ENCODE assay signal across 8 cellular contexts in genomic region chr5:132456553-132457361, GRCh38. TPM values are rescaled to one million over a fixed set of nuclear protein-coding genes. Genes with fewer than 3 reads are reported as not detected.
DNase-seq lines count a peak whose midpoint lies in the region; ATAC-seq and TF ChIP-seq lines count a peak whose summit lies in the region.

No MANE protein-coding gene starts in this region.

- no peaks in the 10 kb centered on the region for H3K36me3 Mint-ChIP-seq in WTC11

- H3K9ac ChIP-seq in parathyroid adenoma: no peak overlapping the region

- ATAC-seq in WTC11: no peak

- H3K4me1 Mint-ChIP-seq in WTC11: peaks cover 33% of the 10 kb centered on the region

- H3K27ac ChIP-seq in HL-60 (replicated peaks) (peak overlapping the region; percentile 95), esophagus (ENCODE audit: low read depth in 2 of 2, low read length in 1 of 2) (peak overlapping the region; percentile 77 to 80), parathyroid adenoma (peak overlapping the region; percentile 40)

- H3K27me3 Mint-ChIP-seq in WTC11 (ENCODE audit: low read depth): no peaks in the 10 kb centered on the region

- H3K9me3 ChIP-seq in esophagus (ENCODE audit: control insufficient read depth in 2 of 2, insufficient read depth in 1 of 2, low read depth in 1 of 2, low read length in 1 of 2) (no peaks in the 10 kb centered on the region), parathyroid adenoma (ENCODE audit: control insufficient read depth, low read length) (no peaks in the 10 kb centered on the region)

- no peaks in the 10 kb centered on the region for H3K27me3 ChIP-seq in HL-60 (ENCODE audit: insufficient read depth, poor library complexity, severe bottlenecking)
- H3K27me3 ChIP-seq in esophagus (ENCODE audit: control insufficient read depth in 1 of 2, insufficient read depth in 2 of 2, low read length in 2 of 2): no peaks in the 10 kb centered on the region
- no peaks in the 10 kb centered on the region for H3K27me3 ChIP-seq in parathyroid adenoma (ENCODE audit: control insufficient read depth, insufficient read depth, low read length)

- H2AFZ ChIP-seq in parathyroid adenoma: no peak overlapping the region

- no peaks in the 10 kb centered on the region for H3K9me3 Mint-ChIP-seq in WTC11

- H3K4me3 Mint-ChIP-seq in WTC11: no peak overlapping the region

- no peak overlapping the region for H3K4me3 ChIP-seq in HL-60 (replicated peaks; ENCODE audit: insufficient read depth, low read length)
- H3K4me3 ChIP-seq in esophagus (ENCODE audit: low read depth in 1 of 2, low read length in 2 of 2): no peak overlapping the region
- H3K4me3 ChIP-seq in parathyroid adenoma (ENCODE audit: low read depth, low read length): no peak overlapping the region

- CTCF ChIA-PET in WTC11 (lab: Charles Lee): interaction anchor here (0.7 to 2.1 kb wide), 7 partner anchors 34 to 267 kb away, joined by 3 to 7 read pairs (median 4); partner anchors contain the start of gene IRF1

- WGBS in esophagus, 2 donors: 73 to 74% methylated on average over 9 of the region's 9 CpGs

- peaks cover 12 to 18% of the 10 kb centered on the region in 2 donors for H3K4me1 ChIP-seq in esophagus (ENCODE audit: control insufficient read depth in 2 of 2, insufficient read depth in 2 of 2, low read length in 1 of 2)
- H3K4me1 ChIP-seq in parathyroid adenoma: no peaks in the 10 kb centered on the region

- H3K79me2 ChIP-seq in parathyroid adenoma: peaks cover 6% of the 10 kb centered on the region

- DNase-seq in stimulated activated CD4-positive, alpha-beta T cell treated with anti-CD3 and anti-CD28 coated beads, Interleukin-4, amount 100 ng/mL, for 24 hours: peak; percentile 58
- no peak for DNase-seq in stimulated activated CD4-positive, alpha-beta T cell treated with anti-CD3 and anti-CD28 coated beads, Interleukin-4, amount 100 ng/mL, for 1 hour
- DNase-seq in HL-60 (ENCODE audit: low read depth in 1 of 2, low spot score in 1 of 2) (peak; percentile 40 to 81), cerebellar cortex (ENCODE audit: low spot score) (no peak), WTC11 (ENCODE audit: low spot score) (no peak)
- peak; percentile 62 for DNase-seq in activated CD4-positive, alpha-beta T cell treated with anti-CD3 and anti-CD28 coated beads, Interleukin-2, amount 50 U/mL, for 1 hour

- H3K4me2 ChIP-seq in parathyroid adenoma (ENCODE audit: low read length): no peak overlapping the region

- TF ChIP-seq CTCF in HL-60 (IDR thresholded peaks at IDR 0.05; ENCODE audit: insufficient read depth, low read length): no peak
- TF ChIP-seq CTCF in parathyroid adenoma (IDR thresholded peaks at IDR 0.05): no peak
- no peak for TF ChIP-seq CTCF in WTC11 (IDR thresholded peaks at IDR 0.05)

- no peak overlapping the region for H3K27ac Mint-ChIP-seq in WTC11

- POLR2A ChIA-PET in WTC11 (lab: Charles Lee): no interaction called here

- peaks cover 0 to 2% of the 10 kb centered on the region in 2 donors for H3K36me3 ChIP-seq in esophagus (ENCODE audit: control insufficient read depth in 2 of 2, insufficient read depth in 2 of 2, low read length in 1 of 2)
- no peaks in the 10 kb centered on the region for H3K36me3 ChIP-seq in parathyroid adenoma (ENCODE audit: control insufficient read depth, insufficient read depth, low read length)

TF ChIP-seq in WTC11, 78 proteins besides CTCF, POLR2A, EP300 and RAD21:
- no peak for TF ChIP-seq FOXJ3 (CRISPR knock-in tag; IDR thresholded peaks at IDR 0.05; ENCODE audit: borderline replicate concordance)
- no peak for TF ChIP-seq MYBL2 (CRISPR knock-in tag; IDR thresholded peaks at IDR 0.05)
- TF ChIP-seq TEAD1 (CRISPR knock-in tag; IDR thresholded peaks at IDR 0.05): no peak
- no peak for TF ChIP-seq NR1H2 (CRISPR knock-in tag; IDR thresholded peaks at IDR 0.05)
- no peak for TF ChIP-seq JAZF1 (CRISPR knock-in tag; IDR thresholded peaks at IDR 0.05)
- TF ChIP-seq, protein P1, sequence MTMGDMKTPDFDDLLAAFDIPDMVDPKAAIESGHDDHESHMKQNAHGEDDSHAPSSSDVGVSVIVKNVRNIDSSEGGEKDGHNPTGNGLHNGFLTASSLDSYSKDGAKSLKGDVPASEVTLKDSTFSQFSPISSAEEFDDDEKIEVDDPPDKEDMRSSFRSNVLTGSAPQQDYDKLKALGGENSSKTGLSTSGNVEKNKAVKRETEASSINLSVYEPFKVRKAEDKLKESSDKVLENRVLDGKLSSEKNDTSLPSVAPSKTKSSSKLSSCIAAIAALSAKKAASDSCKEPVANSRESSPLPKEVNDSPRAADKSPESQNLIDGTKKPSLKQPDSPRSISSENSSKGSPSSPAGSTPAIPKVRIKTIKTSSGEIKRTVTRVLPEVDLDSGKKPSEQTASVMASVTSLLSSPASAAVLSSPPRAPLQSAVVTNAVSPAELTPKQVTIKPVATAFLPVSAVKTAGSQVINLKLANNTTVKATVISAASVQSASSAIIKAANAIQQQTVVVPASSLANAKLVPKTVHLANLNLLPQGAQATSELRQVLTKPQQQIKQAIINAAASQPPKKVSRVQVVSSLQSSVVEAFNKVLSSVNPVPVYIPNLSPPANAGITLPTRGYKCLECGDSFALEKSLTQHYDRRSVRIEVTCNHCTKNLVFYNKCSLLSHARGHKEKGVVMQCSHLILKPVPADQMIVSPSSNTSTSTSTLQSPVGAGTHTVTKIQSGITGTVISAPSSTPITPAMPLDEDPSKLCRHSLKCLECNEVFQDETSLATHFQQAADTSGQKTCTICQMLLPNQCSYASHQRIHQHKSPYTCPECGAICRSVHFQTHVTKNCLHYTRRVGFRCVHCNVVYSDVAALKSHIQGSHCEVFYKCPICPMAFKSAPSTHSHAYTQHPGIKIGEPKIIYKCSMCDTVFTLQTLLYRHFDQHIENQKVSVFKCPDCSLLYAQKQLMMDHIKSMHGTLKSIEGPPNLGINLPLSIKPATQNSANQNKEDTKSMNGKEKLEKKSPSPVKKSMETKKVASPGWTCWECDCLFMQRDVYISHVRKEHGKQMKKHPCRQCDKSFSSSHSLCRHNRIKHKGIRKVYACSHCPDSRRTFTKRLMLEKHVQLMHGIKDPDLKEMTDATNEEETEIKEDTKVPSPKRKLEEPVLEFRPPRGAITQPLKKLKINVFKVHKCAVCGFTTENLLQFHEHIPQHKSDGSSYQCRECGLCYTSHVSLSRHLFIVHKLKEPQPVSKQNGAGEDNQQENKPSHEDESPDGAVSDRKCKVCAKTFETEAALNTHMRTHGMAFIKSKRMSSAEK (CRISPR knock-in tag; IDR thresholded peaks at IDR 0.05; ENCODE audit: borderline replicate concordance): no peak
- TF ChIP-seq CDX4 (CRISPR knock-in tag; IDR thresholded peaks at IDR 0.05; ENCODE audit: borderline replicate concordance): no peak
- TF ChIP-seq, protein P2, sequence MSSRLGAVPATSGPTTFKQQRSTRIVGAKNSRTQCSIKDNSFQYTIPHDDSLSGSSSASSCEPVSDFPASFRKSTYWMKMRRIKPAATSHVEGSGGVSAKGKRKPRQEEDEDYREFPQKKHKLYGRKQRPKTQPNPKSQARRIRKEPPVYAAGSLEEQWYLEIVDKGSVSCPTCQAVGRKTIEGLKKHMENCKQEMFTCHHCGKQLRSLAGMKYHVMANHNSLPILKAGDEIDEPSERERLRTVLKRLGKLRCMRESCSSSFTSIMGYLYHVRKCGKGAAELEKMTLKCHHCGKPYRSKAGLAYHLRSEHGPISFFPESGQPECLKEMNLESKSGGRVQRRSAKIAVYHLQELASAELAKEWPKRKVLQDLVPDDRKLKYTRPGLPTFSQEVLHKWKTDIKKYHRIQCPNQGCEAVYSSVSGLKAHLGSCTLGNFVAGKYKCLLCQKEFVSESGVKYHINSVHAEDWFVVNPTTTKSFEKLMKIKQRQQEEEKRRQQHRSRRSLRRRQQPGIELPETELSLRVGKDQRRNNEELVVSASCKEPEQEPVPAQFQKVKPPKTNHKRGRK (CRISPR knock-in tag; IDR thresholded peaks at IDR 0.05; ENCODE audit: borderline replicate concordance): no peak
- TF ChIP-seq MXD4 (CRISPR knock-in tag; IDR thresholded peaks at IDR 0.05; ENCODE audit: borderline replicate concordance): no peak
- no peak for TF ChIP-seq ELF4 (CRISPR knock-in tag; IDR thresholded peaks at IDR 0.05; ENCODE audit: low read depth)
- no peak for TF ChIP-seq ZMAT4 (CRISPR knock-in tag; IDR thresholded peaks at IDR 0.05)

RNA-seq across cellular contexts. Expression of gene IRF1, which starts 33.8 kb away (rescaled TPM):
- polyA plus RNA-seq in esophagus: 10 to 100 TPM in 1 of 2 donors, 1 to 10 TPM in 1; 7.5 to 14.2 TPM
- 8.8 to 9.8 TPM (median 9.4 TPM) in 3 replicates for total RNA-seq in WTC11 (2021)

Comparison
In these comparisons a context has a peak if more than half of its experiments do, and no peak if none do; other contexts are left out.
1. DNase-seq: peak in stimulated activated CD4-positive, alpha-beta T cell treated with anti-CD3 and anti-CD28 coated beads, Interleukin-4, amount 100 ng/mL, for 24 hours (single experiment), HL-60 (2 of 2) and activated CD4-positive, alpha-beta T cell treated with anti-CD3 and anti-CD28 coated beads, Interleukin-2, amount 50 U/mL, for 1 hour (single experiment); none in stimulated activated CD4-positive, alpha-beta T cell treated with anti-CD3 and anti-CD28 coated beads, Interleukin-4, amount 100 ng/mL, for 1 hour (single experiment), cerebellar cortex (single experiment) and WTC11 (single experiment).
2. H3K27ac ChIP-seq: peak in every context shown above with its lines; median percentile 95 in HL-60; 78 in esophagus; 40 in parathyroid adenoma.